1 cellular context compared by ENCODE assay signal in genomic region chr10:112562803-112563663, GRCh38.
TF ChIP-seq lines count a peak whose summit lies in the region.

No MANE protein-coding gene starts in this region.

TF ChIP-seq in HepG2, 621 proteins besides CTCF, POLR2A, EP300 and RAD21 (continued from another document):
- no peak for TF ChIP-seq ZNF784 (CRISPR knock-in tag; IDR thresholded peaks at IDR 0.05; ENCODE audit: borderline replicate concordance)
- TF ChIP-seq CEBPG (CRISPR knock-in tag; IDR thresholded peaks at IDR 0.05), result peak; percentile 72
- TF ChIP-seq PBX3 (CRISPR knock-in tag; IDR thresholded peaks at IDR 0.05; ENCODE audit: borderline replicate concordance), result no peak
- no peak for TF ChIP-seq ZNF781 (CRISPR knock-in tag; IDR thresholded peaks at IDR 0.05; ENCODE audit: borderline replicate concordance, not compliant biosample characterization)
- no peak for TF ChIP-seq NBN (conservative IDR thresholded peaks at IDR 0.05)
- peak; percentile 99 for TF ChIP-seq SOX5 (CRISPR knock-in tag; IDR thresholded peaks at IDR 0.05; ENCODE audit: borderline replicate concordance)
- no peak for TF ChIP-seq DNMT1 (CRISPR knock-in tag; IDR thresholded peaks at IDR 0.05)
- no peak for TF ChIP-seq PHF8 (CRISPR knock-in tag; IDR thresholded peaks at IDR 0.05)
- no peak for TF ChIP-seq MTERF4 (CRISPR knock-in tag; IDR thresholded peaks at IDR 0.05)
- TF ChIP-seq MEIS1 (CRISPR knock-in tag; IDR thresholded peaks at IDR 0.05; ENCODE audit: borderline replicate concordance), result no peak
- no peak for TF ChIP-seq ZNF180 (CRISPR knock-in tag; IDR thresholded peaks at IDR 0.05; ENCODE audit: borderline replicate concordance, low read depth)
- TF ChIP-seq MLX (CRISPR knock-in tag; IDR thresholded peaks at IDR 0.05), result peak; percentile 70; the same call in 1 of the 2 replicates
- TF ChIP-seq ZNF337 (CRISPR knock-in tag; IDR thresholded peaks at IDR 0.05; ENCODE audit: borderline replicate concordance, low read depth), result no peak
- peak; percentile 88 for TF ChIP-seq NCOA2 (CRISPR knock-in tag; IDR thresholded peaks at IDR 0.05)
- no peak for TF ChIP-seq KLF6 (CRISPR knock-in tag; IDR thresholded peaks at IDR 0.05)
- TF ChIP-seq EHMT2 (IDR thresholded peaks at IDR 0.05; ENCODE audit: borderline replicate concordance, low read depth, low read length), result peak; percentile 76; the same call in 1 of the 2 replicates
- TF ChIP-seq PHF5A (CRISPR knock-in tag; IDR thresholded peaks at IDR 0.05; ENCODE audit: low read depth, unreplicated experiment), result peak; percentile 62
- TF ChIP-seq MIER2 (CRISPR knock-in tag; IDR thresholded peaks at IDR 0.05), result 0 out of 2 replicates have a peak, but pooled peaks have one; percentile 25
- TF ChIP-seq ETV6 (CRISPR knock-in tag; conservative IDR thresholded peaks at IDR 0.05), result no peak
- TF ChIP-seq ELF3 (CRISPR knock-in tag; IDR thresholded peaks at IDR 0.05), result peak; percentile 97
- TF ChIP-seq AKNA (CRISPR knock-in tag; IDR thresholded peaks at IDR 0.05; ENCODE audit: borderline replicate concordance), result no peak
- TF ChIP-seq ZNF576 (CRISPR knock-in tag; IDR thresholded peaks at IDR 0.05), result no peak
- no peak for TF ChIP-seq NR2F2 (IDR thresholded peaks at IDR 0.05; ENCODE audit: borderline replicate concordance, low read depth)
TF ChIP-seq in HepG2: peak in this region for 126.
